ENCODE assay signal across 1 cellular context in genomic region chr3:47781685-47782537, GRCh38.
A peak's percentile ranks its signal among the peaks of the same experiment; 100 is the strongest.
TF ChIP-seq lines count a peak whose summit lies in the region.

TSS of gene SMARCC1 (minus strand) at chr3:47781893. CDS start at chr3:47781797, 96 bp downstream.

TF ChIP-seq in HEK293, 187 proteins besides CTCF, POLR2A, EP300 and RAD21 (continued from another document and continues in another):
- TF ChIP-seq PRDM10 (tag by site-specific recombination; IDR thresholded peaks at IDR 0.05) (peak; percentile 39; the same call in 1 of the 2 replicates), ZFP41 (tag by site-specific recombination; IDR thresholded peaks at IDR 0.05; ENCODE audit: borderline replicate concordance) (no peak), ZNF645 (tag by site-specific recombination; IDR thresholded peaks at IDR 0.05) (no peak), ZNF830 (tag by site-specific recombination; IDR thresholded peaks at IDR 0.05; ENCODE audit: low read depth) (no peak), ZSCAN23 (tag by site-specific recombination; IDR thresholded peaks at IDR 0.05) (no peak), ZFP37 (tag by site-specific recombination; IDR thresholded peaks at IDR 0.05) (no peak), ZBTB17 (tag by site-specific recombination; IDR thresholded peaks at IDR 0.05) (peak; percentile 91), ZNF24 (tag by site-specific recombination; IDR thresholded peaks at IDR 0.05) (peak; percentile 82), PRDM2 (tag by site-specific recombination; IDR thresholded peaks at IDR 0.05; ENCODE audit: borderline replicate concordance) (no peak), ZNF561 (tag by site-specific recombination; IDR thresholded peaks at IDR 0.05; ENCODE audit: borderline replicate concordance) (no peak), ZFP69B (tag by site-specific recombination; IDR thresholded peaks at IDR 0.05) (0 out of 2 replicates have a peak, but pooled peaks have one; percentile 17), GLI4 (tag by site-specific recombination; IDR thresholded peaks at IDR 0.05) (peak; percentile 24; the same call in 1 of the 2 replicates), KLF7 (tag by site-specific recombination; IDR thresholded peaks at IDR 0.05; ENCODE audit: borderline replicate concordance) (no peak), ZNF155 (tag by site-specific recombination; IDR thresholded peaks at IDR 0.05) (no peak), KLF9 (tag by site-specific recombination; IDR thresholded peaks at IDR 0.05; ENCODE audit: low read depth) (peak; percentile 55; the same call in 1 of the 2 replicates), ZNF548 (tag by site-specific recombination; IDR thresholded peaks at IDR 0.05) (no peak), GFI1B (tag by site-specific recombination; IDR thresholded peaks at IDR 0.05) (no peak), ZNF354C (tag by site-specific recombination; IDR thresholded peaks at IDR 0.05; ENCODE audit: borderline replicate concordance, low read depth) (no peak), ZNF501 (tag by site-specific recombination; IDR thresholded peaks at IDR 0.05) (peak; percentile 66; the same call in 1 of the 2 replicates), ZNF280C (tag by site-specific recombination; IDR thresholded peaks at IDR 0.05) (no peak), SP2 (tag by site-specific recombination; IDR thresholded peaks at IDR 0.05) (peak; percentile 81), ZNF521 (tag by site-specific recombination; IDR thresholded peaks at IDR 0.05) (no peak), SETDB1 (IDR thresholded peaks at IDR 0.05; ENCODE audit: insufficient read length, low read length) (no peak), ZNF677 (tag by site-specific recombination; IDR thresholded peaks at IDR 0.05) (no peak), ZNF510 (tag by site-specific recombination; IDR thresholded peaks at IDR 0.05; ENCODE audit: insufficient replicate concordance) (no peak), KLF16 (tag by site-specific recombination; IDR thresholded peaks at IDR 0.05) (peak; percentile 60; the same call in 1 of the 2 replicates), ZNF785 (tag by site-specific recombination; IDR thresholded peaks at IDR 0.05) (no peak), ZNF76 (tag by site-specific recombination; IDR thresholded peaks at IDR 0.05; ENCODE audit: borderline replicate concordance, low read depth) (no peak; the same call in 1 of the 2 replicates), PATZ1 (tag by site-specific recombination; IDR thresholded peaks at IDR 0.05) (peak; percentile 57; the same call in 1 of the 2 replicates), ZNF280D (tag by site-specific recombination; IDR thresholded peaks at IDR 0.05) (no peak), RBAK (tag by site-specific recombination; IDR thresholded peaks at IDR 0.05) (no peak), ZNF843 (tag by site-specific recombination; IDR thresholded peaks at IDR 0.05) (no peak), BCL11B (tag by site-specific recombination; IDR thresholded peaks at IDR 0.05; ENCODE audit: low read depth) (no peak), ZNF837 (tag by site-specific recombination; IDR thresholded peaks at IDR 0.05) (no peak), ZBTB7A (tag by site-specific recombination; IDR thresholded peaks at IDR 0.05; ENCODE audit: low read depth) (no peak), ZSCAN16 (tag by site-specific recombination; IDR thresholded peaks at IDR 0.05) (no peak), ZNF529 (tag by site-specific recombination; IDR thresholded peaks at IDR 0.05; ENCODE audit: insufficient replicate concordance) (no peak), BCL6B (tag by site-specific recombination; IDR thresholded peaks at IDR 0.05) (no peak), ZNF214 (tag by site-specific recombination; IDR thresholded peaks at IDR 0.05; ENCODE audit: borderline replicate concordance) (no peak), MYNN (tag by site-specific recombination; IDR thresholded peaks at IDR 0.05; ENCODE audit: borderline replicate concordance) (no peak)
